Comparison of ENCODE assay signal across 8 cellular contexts in genomic region chr15:66704019-66704782, GRCh38. TPM values are rescaled to one million over a fixed set of nuclear protein-coding genes. Genes with fewer than 3 reads are reported as not detected.
DNase-seq lines count a peak whose midpoint lies in the region; ATAC-seq and TF ChIP-seq lines count a peak whose summit lies in the region.

No MANE protein-coding gene starts in this region.

- H4K20me1 ChIP-seq in GM23248 (ENCODE audit: insufficient read depth): no peaks in the 10 kb centered on the region

- H3K9me3 ChIP-seq in GM23248 (ENCODE audit: low read depth) (no peaks in the 10 kb centered on the region), RWPE2 (ENCODE audit: severe bottlenecking) (no peaks in the 10 kb centered on the region)

- H3K27me3 ChIP-seq in GM23248 (replicated peaks; ENCODE audit: insufficient read depth): no peaks in the 10 kb centered on the region
- H3K27me3 ChIP-seq in RWPE2 (ENCODE audit: insufficient read depth, poor library complexity, severe bottlenecking): peaks cover 15% of the 10 kb centered on the region
- H3K27me3 ChIP-seq in rectal smooth muscle tissue (ENCODE audit: control insufficient read depth, insufficient read depth, low read length): no peaks in the 10 kb centered on the region

- in situ Hi-C loops in GM23248 (cut with MboI): no loop called here

- DNase-seq in GM23248: no peak
- no peak for DNase-seq in RWPE2 (ENCODE audit: low spot score)
- no peak for DNase-seq in fibroblast of mammary gland (ENCODE audit: low read depth)
- DNase-seq in DMS153 treated with DMSO at 0.1 percent for 48 hours (lab: John Stamatoyannopoulos, UW; ENCODE audit: unreplicated experiment): no peak
- no peak for DNase-seq in activated CD4-positive, alpha-beta T cell treated with anti-CD3 and anti-CD28 coated beads for 4 hours

- peak overlapping the region; percentile 80 for H3K4me2 ChIP-seq in GM23248 (ENCODE audit: unreplicated experiment)

- H3K27ac ChIP-seq in GM23248: 0 out of 2 replicates have a peak overlapping the region, but pooled peaks have one; percentile 4
- H3K27ac ChIP-seq in RWPE2 (ENCODE audit: poor library complexity, severe bottlenecking): no peak overlapping the region
- H3K27ac ChIP-seq in rectal smooth muscle tissue (ENCODE audit: low read depth, low read length): no peak overlapping the region

- TF ChIP-seq CTCF in RWPE2 (IDR thresholded peaks at IDR 0.05; ENCODE audit: poor library complexity, severe bottlenecking) (peak; percentile 2), fibroblast of mammary gland (conservative IDR thresholded peaks at IDR 0.05; ENCODE audit: control insufficient read depth, insufficient read depth, low read depth, low read length) (no peak)

- H3K9me2 ChIP-seq in GM23248 (ENCODE audit: insufficient read depth): no peaks in the 10 kb centered on the region

- peak overlapping the region; percentile 81 for H3K4me3 ChIP-seq in GM23248
- peak overlapping the region; percentile 47 for H3K4me3 ChIP-seq in RWPE2 (ENCODE audit: severe bottlenecking)
- peak overlapping the region; percentile 27 for H3K4me3 ChIP-seq in fibroblast of mammary gland (ENCODE audit: control insufficient read depth, low read depth, low read length)
- H3K4me3 ChIP-seq in rectal smooth muscle tissue (ENCODE audit: low read length): peak overlapping the region; percentile 81

- peak overlapping the region; percentile 89 for H3K9ac ChIP-seq in GM23248
- H3K9ac ChIP-seq in rectal smooth muscle tissue (ENCODE audit: low read length): no peak overlapping the region

- no peaks in the 10 kb centered on the region for H3K36me3 ChIP-seq in GM23248 (ENCODE audit: low read depth)
- H3K36me3 ChIP-seq in RWPE2 (ENCODE audit: low read depth): no peaks in the 10 kb centered on the region
- no peaks in the 10 kb centered on the region for H3K36me3 ChIP-seq in rectal smooth muscle tissue (ENCODE audit: control insufficient read depth, insufficient read depth, low read length)

- 1 to 2% methylated on average over 17 to 30 of the region's 30 CpGs for WGBS in GM23248 (ENCODE audit: low coverage in 1 of 2, low lambda C conversion rate in 2 of 2, missing lambda C conversion rate in 2 of 2), 2 experiments

- ATAC-seq in RWPE2 (ENCODE audit: low read depth): no peak
- ATAC-seq in HG03135 (IDR thresholded peaks at IDR 0.05; ENCODE audit: unreplicated experiment): no peak
- ATAC-seq in HG03159 (IDR thresholded peaks at IDR 0.05; ENCODE audit: unreplicated experiment): no peak

- 0 out of 2 replicates have a peak, but pooled peaks cover 15% of the 10 kb centered on the region for H3F3A ChIP-seq in GM23248 (ENCODE audit: insufficient read depth)

- H2AFZ ChIP-seq in GM23248: no peak overlapping the region

- H3K4me1 ChIP-seq in GM23248 (ENCODE audit: insufficient read depth) (peaks cover 41% of the 10 kb centered on the region), RWPE2 (ENCODE audit: insufficient read depth, poor library complexity, severe bottlenecking) (no peaks in the 10 kb centered on the region), rectal smooth muscle tissue (ENCODE audit: control insufficient read depth, insufficient read depth, low read length) (peaks cover 7% of the 10 kb centered on the region)

- H3K79me2 ChIP-seq in GM23248 (ENCODE audit: insufficient read depth): peaks cover 70% of the 10 kb centered on the region

RNA-seq across cellular contexts. Expression of gene SMAD6, which starts 2.2 kb away (rescaled TPM):
- total RNA-seq in GM23248 (2014; rRNA removed; shearing (Covaris generic)): 24.0 and 32.9 TPM in 2 replicates
- 3.5 and 3.6 TPM in 2 replicates for polyA plus RNA-seq in GM23248 (2016; fragmentation: Nextera tagmentation; extraction: Ambion mirVana)

Comparison
In these comparisons a context has a peak if more than half of its experiments do, and no peak if none do; other contexts are left out.
1. H3K4me3 ChIP-seq: peak in every context shown above with its lines; median percentile 81 in GM23248; 81 in rectal smooth muscle tissue; 47 in RWPE2; 27 in fibroblast of mammary gland.